In genomic region chr9:121317737-121318630, GRCh38 we compare ENCODE assay signal across 12 cellular contexts. TPM values are rescaled to one million over a fixed set of nuclear protein-coding genes. Genes with fewer than 3 reads are reported as not detected.
A peak's percentile ranks its signal among the peaks of the same experiment; 100 is the strongest.
DNase-seq lines count a peak whose midpoint lies in the region; ATAC-seq and TF ChIP-seq lines count a peak whose summit lies in the region.
"Had no signal": no experiment of that assay in that cellular context is flagged by ENCODE, and none has a peak within 500 bp of the region (broad histone marks: within the 10 kb centered on the region; RNA-seq: fewer than 3 reads in every experiment).

No MANE protein-coding gene starts in this region.

- no peak overlapping the region for H3K4me3 Mint-ChIP-seq in natural killer cell treated with Interleukin-12 subunit alpha and Interleukin-12 subunit beta and Interleukin-15 and Interleukin-18, amount 100 ng/mL, for 72 hours
- H3K4me3 Mint-ChIP-seq: activated CD8-positive, alpha-beta memory T cell treated with anti-CD3 and anti-CD28 coated beads, Interleukin-2, amount 10 ng/mL, durations not matched to agents 7 days and 5 days; CD4-positive, alpha-beta T cell had no signal

- intact Hi-C loops in testis (cut with DNase I; ENCODE audit: low total_unique reads), result loop anchor here (10.0 kb wide), 1 partner anchor 103 kb away; no protein-coding TSS in a partner anchor

- no peaks in the 10 kb centered on the region for H3K9me3 ChIP-seq in testis

- H3K27ac ChIP-seq in adipose tissue (ENCODE audit: low read depth, low read length), result peak overlapping the region; percentile 11
- H3K27ac ChIP-seq in testis, result peak overlapping the region; percentile 4 to 62

- no peaks in the 10 kb centered on the region for H3K36me3 Mint-ChIP-seq in natural killer cell treated with Interleukin-12 subunit alpha and Interleukin-12 subunit beta and Interleukin-15 and Interleukin-18, amount 100 ng/mL, for 72 hours

- DNase-seq in fibroblast of peridontal ligament (ENCODE audit: extremely low read depth) (peak; percentile 31), testis (peak; percentile 82), activated T-cell treated with anti-CD3 and anti-CD28 coated beads for 4 hours (no peak), activated gamma-delta T cell treated with Interleukin-2 at 50 U/mL for 16 hours (no peak)
- no peak for DNase-seq in natural killer cell treated with Interleukin-12 subunit alpha and Interleukin-12 subunit beta and Interleukin-15 and Interleukin-18, amount 100 ng/mL, for 72 hours (ENCODE audit: low spot score)
- no peak for DNase-seq in stimulated activated CD4-positive, alpha-beta T cell treated with anti-CD3 and anti-CD28 coated beads, Interleukin-4, amount 100 ng/mL, for 1 hour
- DNase-seq in stimulated activated naive CD4-positive, alpha-beta T cell treated with Interleukin-2 at 50 U/mL for 16 hours (lab: John Stamatoyannopoulos, UW), result no peak
- DNase-seq: activated CD8-positive, alpha-beta memory T cell treated with anti-CD3 and anti-CD28 coated beads, Interleukin-2, amount 10 ng/mL, durations not matched to agents 7 days and 5 days; NCI-H446 treated with DMSO at 0.1 percent for 48 hours; SHP77 treated with DMSO at 0.1 percent for 48 hours had no signal

- H3K4me1 ChIP-seq in testis, result peaks cover 10% of the 10 kb centered on the region

- WGBS in adipose tissue, 3 donors, result 40 to 54% (median 47%) methylated on average over 6 of the region's 6 CpGs
- 41 to 56% methylated on average over 3 to 6 of the region's 6 CpGs for WGBS in testis, 2 donors

- ATAC-seq in natural killer cell treated with Interleukin-12 subunit alpha and Interleukin-12 subunit beta and Interleukin-15 and Interleukin-18, amount 100 ng/mL, for 72 hours, result no peak
- ATAC-seq: activated CD8-positive, alpha-beta memory T cell treated with anti-CD3 and anti-CD28 coated beads, Interleukin-2, amount 10 ng/mL, durations not matched to agents 7 days and 5 days had no signal

- no peaks in the 10 kb centered on the region for H3K27me3 Mint-ChIP-seq in natural killer cell treated with Interleukin-12 subunit alpha and Interleukin-12 subunit beta and Interleukin-15 and Interleukin-18, amount 100 ng/mL, for 72 hours
- H3K27me3 Mint-ChIP-seq: activated CD8-positive, alpha-beta memory T cell treated with anti-CD3 and anti-CD28 coated beads, Interleukin-2, amount 10 ng/mL, durations not matched to agents 7 days and 5 days; CD4-positive, alpha-beta T cell had no signal

- TF ChIP-seq CTCF in testis (IDR thresholded peaks at IDR 0.05), result no peak

- peak overlapping the region; percentile 35 to 53 for H3K27ac Mint-ChIP-seq in natural killer cell treated with Interleukin-12 subunit alpha and Interleukin-12 subunit beta and Interleukin-15 and Interleukin-18, amount 100 ng/mL, for 72 hours
- H3K27ac Mint-ChIP-seq: activated CD8-positive, alpha-beta memory T cell treated with anti-CD3 and anti-CD28 coated beads, Interleukin-2, amount 10 ng/mL, durations not matched to agents 7 days and 5 days; CD4-positive, alpha-beta T cell had no signal

- peaks cover 25 to 27% of the 10 kb centered on the region in 2 donors for H3K4me1 Mint-ChIP-seq in natural killer cell treated with Interleukin-12 subunit alpha and Interleukin-12 subunit beta and Interleukin-15 and Interleukin-18, amount 100 ng/mL, for 72 hours (ENCODE audit: low read depth in 2 of 2)

- H3K36me3 ChIP-seq in testis (ENCODE audit: low read depth, missing control alignments), result no peaks in the 10 kb centered on the region

- no peak overlapping the region for H3K4me3 ChIP-seq in testis

- no peaks in the 10 kb centered on the region for H3K9me3 Mint-ChIP-seq in natural killer cell treated with Interleukin-12 subunit alpha and Interleukin-12 subunit beta and Interleukin-15 and Interleukin-18, amount 100 ng/mL, for 72 hours
- H3K9me3 Mint-ChIP-seq: CD4-positive, alpha-beta T cell had no signal

- H3K27me3 ChIP-seq in testis, result no peaks in the 10 kb centered on the region

- TF ChIP-seq POLR2A in testis (IDR thresholded peaks at IDR 0.05), result no peak

RNA-seq across cellular contexts. Expression of gene GSN, which starts 50.0 kb away (rescaled TPM):
- polyA plus RNA-seq in adipose tissue (1,000 to 10,000 TPM in 2 of 3 donors, 100 to 1,000 TPM in 1; 183 to 2,232 (median 1,519) TPM), testis (ENCODE audit: insufficient read depth, low read depth, low replicate concordance) (392 TPM)
- total RNA-seq in natural killer cell treated with Interleukin-12 subunit alpha and Interleukin-12 subunit beta and Interleukin-15 and Interleukin-18, amount 100 ng/mL, for 72 hours, result 10 to 100 TPM in 1 of 2 donors, 1 to 10 TPM in 1; 9.4 to 40.9 TPM
- total RNA-seq in testis, result 100 to 1,000 TPM; 206 to 356 TPM

RNA-seq across cellular contexts. Expression of gene STOM, which starts 52.1 kb away (rescaled TPM):
- polyA plus RNA-seq in adipose tissue (100 to 1,000 TPM in 2 of 3 donors, 10 to 100 TPM in 1; 36.4 to 333 (median 194) TPM), testis (ENCODE audit: insufficient read depth, low read depth, low replicate concordance) (82.3 TPM)
- 100 to 1,000 TPM in 1 of 2 donors, 10 to 100 TPM in 1; 99.4 to 321 TPM for total RNA-seq in natural killer cell treated with Interleukin-12 subunit alpha and Interleukin-12 subunit beta and Interleukin-15 and Interleukin-18, amount 100 ng/mL, for 72 hours
- total RNA-seq in testis, result 10 to 100 TPM; 49.7 to 53.6 TPM

Comparison
In these comparisons a context has a peak if more than half of its experiments do, and no peak if none do; other contexts are left out.
1. DNase-seq: peak in fibroblast of peridontal ligament (single experiment) and testis (single experiment); none in natural killer cell treated with Interleukin-12 subunit alpha and Interleukin-12 subunit beta and Interleukin-15 and Interleukin-18, amount 100 ng/mL, for 72 hours (single experiment), activated T-cell treated with anti-CD3 and anti-CD28 coated beads for 4 hours (single experiment), stimulated activated CD4-positive, alpha-beta T cell treated with anti-CD3 and anti-CD28 coated beads, Interleukin-4, amount 100 ng/mL, for 1 hour (single experiment), activated gamma-delta T cell treated with Interleukin-2 at 50 U/mL for 16 hours (single experiment) and stimulated activated naive CD4-positive, alpha-beta T cell treated with Interleukin-2 at 50 U/mL for 16 hours (single experiment).
2. RNA of gene GSN, which starts 50.0 kb away (total RNA-seq): 206 to 356 TPM in testis; 9.4 to 40.9 TPM in natural killer cell treated with Interleukin-12 subunit alpha and Interleukin-12 subunit beta and Interleukin-15 and Interleukin-18, amount 100 ng/mL, for 72 hours; every median in the first group is over 4 times any median in the second.